1 cellular context compared by ENCODE assay signal in the genomic region with DNA sequence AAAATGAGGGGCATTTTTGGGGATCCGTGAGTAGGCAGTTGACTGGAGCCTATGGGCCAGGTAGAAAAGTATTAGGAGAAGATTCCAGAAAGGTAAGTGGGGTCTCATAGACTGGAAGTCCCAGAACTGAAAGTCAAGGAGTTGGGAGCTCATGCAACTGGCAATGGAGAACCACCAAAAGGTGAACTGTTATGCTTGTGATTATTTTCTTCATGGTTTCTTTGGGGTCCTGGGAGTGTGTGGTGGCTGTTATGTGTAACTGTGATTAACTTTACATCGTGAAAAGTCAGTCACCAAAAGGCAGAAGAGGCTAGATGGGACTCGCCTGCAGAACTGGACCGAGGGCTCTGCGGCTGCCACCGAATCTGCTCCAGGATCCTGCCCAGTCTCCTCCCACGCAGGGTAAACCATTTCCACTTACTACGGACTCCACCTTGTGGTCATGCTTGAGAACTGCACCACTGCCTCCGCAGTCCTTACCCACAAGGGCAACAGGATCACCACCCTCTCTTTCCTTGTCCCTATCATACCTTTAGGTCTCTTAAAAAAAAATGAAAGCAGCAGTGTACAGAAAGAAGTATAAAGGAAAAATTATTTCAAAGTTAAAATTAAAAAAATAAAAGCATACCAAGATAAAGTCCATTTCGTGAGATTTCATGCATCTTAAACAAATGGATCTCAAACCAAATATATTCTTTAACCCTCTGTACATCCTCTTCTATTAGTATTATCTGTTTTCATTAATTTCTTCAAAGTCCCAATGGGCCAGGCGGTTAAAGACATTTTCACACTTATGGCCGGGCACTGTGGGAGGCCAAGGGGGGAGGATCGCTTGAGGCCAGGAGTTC.
TF ChIP-seq lines count a peak whose summit lies in the region.

No MANE protein-coding gene starts in this region.

TF ChIP-seq in GM12878, 131 proteins besides CTCF, POLR2A, EP300 and RAD21 (continued from another document and continues in another):
- TF ChIP-seq, protein P1, sequence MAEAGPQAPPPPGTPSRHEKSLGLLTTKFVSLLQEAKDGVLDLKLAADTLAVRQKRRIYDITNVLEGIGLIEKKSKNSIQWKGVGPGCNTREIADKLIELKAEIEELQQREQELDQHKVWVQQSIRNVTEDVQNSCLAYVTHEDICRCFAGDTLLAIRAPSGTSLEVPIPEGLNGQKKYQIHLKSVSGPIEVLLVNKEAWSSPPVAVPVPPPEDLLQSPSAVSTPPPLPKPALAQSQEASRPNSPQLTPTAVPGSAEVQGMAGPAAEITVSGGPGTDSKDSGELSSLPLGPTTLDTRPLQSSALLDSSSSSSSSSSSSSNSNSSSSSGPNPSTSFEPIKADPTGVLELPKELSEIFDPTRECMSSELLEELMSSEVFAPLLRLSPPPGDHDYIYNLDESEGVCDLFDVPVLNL (IDR thresholded peaks at IDR 0.05; ENCODE audit: low read depth, low read length) = no peak
- TF ChIP-seq, protein P2, sequence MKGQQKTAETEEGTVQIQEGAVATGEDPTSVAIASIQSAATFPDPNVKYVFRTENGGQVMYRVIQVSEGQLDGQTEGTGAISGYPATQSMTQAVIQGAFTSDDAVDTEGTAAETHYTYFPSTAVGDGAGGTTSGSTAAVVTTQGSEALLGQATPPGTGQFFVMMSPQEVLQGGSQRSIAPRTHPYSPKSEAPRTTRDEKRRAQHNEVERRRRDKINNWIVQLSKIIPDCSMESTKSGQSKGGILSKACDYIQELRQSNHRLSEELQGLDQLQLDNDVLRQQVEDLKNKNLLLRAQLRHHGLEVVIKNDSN (IDR thresholded peaks at IDR 0.05; ENCODE audit: borderline replicate concordance, extremely low read length, insufficient read depth, low read depth, low read length) = no peak
- no peak for TF ChIP-seq FOS (IDR thresholded peaks at IDR 0.05; ENCODE audit: borderline replicate concordance, extremely low read depth, insufficient read length)
- TF ChIP-seq CBX3 (IDR thresholded peaks at IDR 0.05; ENCODE audit: borderline replicate concordance, low read depth) = no peak
- TF ChIP-seq, protein P3, sequence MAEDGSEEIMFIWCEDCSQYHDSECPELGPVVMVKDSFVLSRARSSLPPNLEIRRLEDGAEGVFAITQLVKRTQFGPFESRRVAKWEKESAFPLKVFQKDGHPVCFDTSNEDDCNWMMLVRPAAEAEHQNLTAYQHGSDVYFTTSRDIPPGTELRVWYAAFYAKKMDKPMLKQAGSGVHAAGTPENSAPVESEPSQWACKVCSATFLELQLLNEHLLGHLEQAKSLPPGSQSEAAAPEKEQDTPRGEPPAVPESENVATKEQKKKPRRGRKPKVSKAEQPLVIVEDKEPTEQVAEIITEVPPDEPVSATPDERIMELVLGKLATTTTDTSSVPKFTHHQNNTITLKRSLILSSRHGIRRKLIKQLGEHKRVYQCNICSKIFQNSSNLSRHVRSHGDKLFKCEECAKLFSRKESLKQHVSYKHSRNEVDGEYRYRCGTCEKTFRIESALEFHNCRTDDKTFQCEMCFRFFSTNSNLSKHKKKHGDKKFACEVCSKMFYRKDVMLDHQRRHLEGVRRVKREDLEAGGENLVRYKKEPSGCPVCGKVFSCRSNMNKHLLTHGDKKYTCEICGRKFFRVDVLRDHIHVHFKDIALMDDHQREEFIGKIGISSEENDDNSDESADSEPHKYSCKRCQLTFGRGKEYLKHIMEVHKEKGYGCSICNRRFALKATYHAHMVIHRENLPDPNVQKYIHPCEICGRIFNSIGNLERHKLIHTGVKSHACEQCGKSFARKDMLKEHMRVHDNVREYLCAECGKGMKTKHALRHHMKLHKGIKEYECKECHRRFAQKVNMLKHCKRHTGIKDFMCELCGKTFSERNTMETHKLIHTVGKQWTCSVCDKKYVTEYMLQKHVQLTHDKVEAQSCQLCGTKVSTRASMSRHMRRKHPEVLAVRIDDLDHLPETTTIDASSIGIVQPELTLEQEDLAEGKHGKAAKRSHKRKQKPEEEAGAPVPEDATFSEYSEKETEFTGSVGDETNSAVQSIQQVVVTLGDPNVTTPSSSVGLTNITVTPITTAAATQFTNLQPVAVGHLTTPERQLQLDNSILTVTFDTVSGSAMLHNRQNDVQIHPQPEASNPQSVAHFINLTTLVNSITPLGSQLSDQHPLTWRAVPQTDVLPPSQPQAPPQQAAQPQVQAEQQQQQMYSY (CRISPR knock-in tag; IDR thresholded peaks at IDR 0.05) = no peak
- TF ChIP-seq, protein P4, sequence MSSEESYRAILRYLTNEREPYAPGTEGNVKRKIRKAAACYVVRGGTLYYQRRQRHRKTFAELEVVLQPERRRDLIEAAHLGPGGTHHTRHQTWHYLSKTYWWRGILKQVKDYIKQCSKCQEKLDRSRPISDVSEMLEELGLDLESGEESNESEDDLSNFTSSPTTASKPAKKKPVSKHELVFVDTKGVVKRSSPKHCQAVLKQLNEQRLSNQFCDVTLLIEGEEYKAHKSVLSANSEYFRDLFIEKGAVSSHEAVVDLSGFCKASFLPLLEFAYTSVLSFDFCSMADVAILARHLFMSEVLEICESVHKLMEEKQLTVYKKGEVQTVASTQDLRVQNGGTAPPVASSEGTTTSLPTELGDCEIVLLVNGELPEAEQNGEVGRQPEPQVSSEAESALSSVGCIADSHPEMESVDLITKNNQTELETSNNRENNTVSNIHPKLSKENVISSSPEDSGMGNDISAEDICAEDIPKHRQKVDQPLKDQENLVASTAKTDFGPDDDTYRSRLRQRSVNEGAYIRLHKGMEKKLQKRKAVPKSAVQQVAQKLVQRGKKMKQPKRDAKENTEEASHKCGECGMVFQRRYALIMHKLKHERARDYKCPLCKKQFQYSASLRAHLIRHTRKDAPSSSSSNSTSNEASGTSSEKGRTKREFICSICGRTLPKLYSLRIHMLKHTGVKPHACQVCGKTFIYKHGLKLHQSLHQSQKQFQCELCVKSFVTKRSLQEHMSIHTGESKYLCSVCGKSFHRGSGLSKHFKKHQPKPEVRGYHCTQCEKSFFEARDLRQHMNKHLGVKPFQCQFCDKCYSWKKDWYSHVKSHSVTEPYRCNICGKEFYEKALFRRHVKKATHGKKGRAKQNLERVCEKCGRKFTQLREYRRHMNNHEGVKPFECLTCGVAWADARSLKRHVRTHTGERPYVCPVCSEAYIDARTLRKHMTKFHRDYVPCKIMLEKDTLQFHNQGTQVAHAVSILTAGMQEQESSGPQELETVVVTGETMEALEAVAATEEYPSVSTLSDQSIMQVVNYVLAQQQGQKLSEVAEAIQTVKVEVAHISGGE (CRISPR knock-in tag; IDR thresholded peaks at IDR 0.05) = no peak
- peak; percentile 94 for TF ChIP-seq SMC3 (IDR thresholded peaks at IDR 0.05; ENCODE audit: borderline replicate concordance, low read length)
- TF ChIP-seq BACH1 (IDR thresholded peaks at IDR 0.05; ENCODE audit: borderline replicate concordance) = no peak
- TF ChIP-seq RFX5 (IDR thresholded peaks at IDR 0.05; ENCODE audit: low read depth, low read length) = no peak
- TF ChIP-seq STAT1 (conservative IDR thresholded peaks at IDR 0.05) = no peak
- TF ChIP-seq MTA3 (IDR thresholded peaks at IDR 0.05; ENCODE audit: borderline replicate concordance, low read length) = no peak
- TF ChIP-seq, protein P5, sequence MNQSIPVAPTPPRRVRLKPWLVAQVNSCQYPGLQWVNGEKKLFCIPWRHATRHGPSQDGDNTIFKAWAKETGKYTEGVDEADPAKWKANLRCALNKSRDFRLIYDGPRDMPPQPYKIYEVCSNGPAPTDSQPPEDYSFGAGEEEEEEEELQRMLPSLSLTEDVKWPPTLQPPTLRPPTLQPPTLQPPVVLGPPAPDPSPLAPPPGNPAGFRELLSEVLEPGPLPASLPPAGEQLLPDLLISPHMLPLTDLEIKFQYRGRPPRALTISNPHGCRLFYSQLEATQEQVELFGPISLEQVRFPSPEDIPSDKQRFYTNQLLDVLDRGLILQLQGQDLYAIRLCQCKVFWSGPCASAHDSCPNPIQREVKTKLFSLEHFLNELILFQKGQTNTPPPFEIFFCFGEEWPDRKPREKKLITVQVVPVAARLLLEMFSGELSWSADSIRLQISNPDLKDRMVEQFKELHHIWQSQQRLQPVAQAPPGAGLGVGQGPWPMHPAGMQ (IDR thresholded peaks at IDR 0.05; ENCODE audit: borderline replicate concordance) = no peak
- TF ChIP-seq NR2C1 (IDR thresholded peaks at IDR 0.05) = no peak
- TF ChIP-seq ZZZ3 (IDR thresholded peaks at IDR 0.05; ENCODE audit: control insufficient read depth, insufficient read length, low read depth) = no peak
- TF ChIP-seq RB1 (IDR thresholded peaks at IDR 0.05; ENCODE audit: borderline replicate concordance) = peak; percentile 68; the same call in 1 of the 2 replicates
- TF ChIP-seq SREBF2 (IDR thresholded peaks at IDR 0.05; ENCODE audit: low read length) = no peak
- TF ChIP-seq, protein P6, sequence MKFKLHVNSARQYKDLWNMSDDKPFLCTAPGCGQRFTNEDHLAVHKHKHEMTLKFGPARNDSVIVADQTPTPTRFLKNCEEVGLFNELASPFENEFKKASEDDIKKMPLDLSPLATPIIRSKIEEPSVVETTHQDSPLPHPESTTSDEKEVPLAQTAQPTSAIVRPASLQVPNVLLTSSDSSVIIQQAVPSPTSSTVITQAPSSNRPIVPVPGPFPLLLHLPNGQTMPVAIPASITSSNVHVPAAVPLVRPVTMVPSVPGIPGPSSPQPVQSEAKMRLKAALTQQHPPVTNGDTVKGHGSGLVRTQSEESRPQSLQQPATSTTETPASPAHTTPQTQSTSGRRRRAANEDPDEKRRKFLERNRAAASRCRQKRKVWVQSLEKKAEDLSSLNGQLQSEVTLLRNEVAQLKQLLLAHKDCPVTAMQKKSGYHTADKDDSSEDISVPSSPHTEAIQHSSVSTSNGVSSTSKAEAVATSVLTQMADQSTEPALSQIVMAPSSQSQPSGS (IDR thresholded peaks at IDR 0.05; ENCODE audit: low read length) = no peak
- no peak for TF ChIP-seq MXI1 (IDR thresholded peaks at IDR 0.05; ENCODE audit: low read depth, low read length)
- TF ChIP-seq SUPT20H (IDR thresholded peaks at IDR 0.05; ENCODE audit: borderline replicate concordance, control insufficient read depth, low read depth, low read length) = no peak
- TF ChIP-seq IKZF1 (conservative IDR thresholded peaks at IDR 0.05) = peak; percentile 69
- TF ChIP-seq PAX8 (IDR thresholded peaks at IDR 0.05) = no peak
- TF ChIP-seq, protein P7, sequence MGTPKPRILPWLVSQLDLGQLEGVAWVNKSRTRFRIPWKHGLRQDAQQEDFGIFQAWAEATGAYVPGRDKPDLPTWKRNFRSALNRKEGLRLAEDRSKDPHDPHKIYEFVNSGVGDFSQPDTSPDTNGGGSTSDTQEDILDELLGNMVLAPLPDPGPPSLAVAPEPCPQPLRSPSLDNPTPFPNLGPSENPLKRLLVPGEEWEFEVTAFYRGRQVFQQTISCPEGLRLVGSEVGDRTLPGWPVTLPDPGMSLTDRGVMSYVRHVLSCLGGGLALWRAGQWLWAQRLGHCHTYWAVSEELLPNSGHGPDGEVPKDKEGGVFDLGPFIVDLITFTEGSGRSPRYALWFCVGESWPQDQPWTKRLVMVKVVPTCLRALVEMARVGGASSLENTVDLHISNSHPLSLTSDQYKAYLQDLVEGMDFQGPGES (IDR thresholded peaks at IDR 0.05) = no peak
- TF ChIP-seq SMARCA5 (IDR thresholded peaks at IDR 0.05) = peak; percentile 92
- no peak for TF ChIP-seq ZNF622 (IDR thresholded peaks at IDR 0.05)
- peak; percentile 38; the same call in 1 of the 2 replicates for TF ChIP-seq EED (IDR thresholded peaks at IDR 0.05; ENCODE audit: low read depth)
- TF ChIP-seq, protein P8, sequence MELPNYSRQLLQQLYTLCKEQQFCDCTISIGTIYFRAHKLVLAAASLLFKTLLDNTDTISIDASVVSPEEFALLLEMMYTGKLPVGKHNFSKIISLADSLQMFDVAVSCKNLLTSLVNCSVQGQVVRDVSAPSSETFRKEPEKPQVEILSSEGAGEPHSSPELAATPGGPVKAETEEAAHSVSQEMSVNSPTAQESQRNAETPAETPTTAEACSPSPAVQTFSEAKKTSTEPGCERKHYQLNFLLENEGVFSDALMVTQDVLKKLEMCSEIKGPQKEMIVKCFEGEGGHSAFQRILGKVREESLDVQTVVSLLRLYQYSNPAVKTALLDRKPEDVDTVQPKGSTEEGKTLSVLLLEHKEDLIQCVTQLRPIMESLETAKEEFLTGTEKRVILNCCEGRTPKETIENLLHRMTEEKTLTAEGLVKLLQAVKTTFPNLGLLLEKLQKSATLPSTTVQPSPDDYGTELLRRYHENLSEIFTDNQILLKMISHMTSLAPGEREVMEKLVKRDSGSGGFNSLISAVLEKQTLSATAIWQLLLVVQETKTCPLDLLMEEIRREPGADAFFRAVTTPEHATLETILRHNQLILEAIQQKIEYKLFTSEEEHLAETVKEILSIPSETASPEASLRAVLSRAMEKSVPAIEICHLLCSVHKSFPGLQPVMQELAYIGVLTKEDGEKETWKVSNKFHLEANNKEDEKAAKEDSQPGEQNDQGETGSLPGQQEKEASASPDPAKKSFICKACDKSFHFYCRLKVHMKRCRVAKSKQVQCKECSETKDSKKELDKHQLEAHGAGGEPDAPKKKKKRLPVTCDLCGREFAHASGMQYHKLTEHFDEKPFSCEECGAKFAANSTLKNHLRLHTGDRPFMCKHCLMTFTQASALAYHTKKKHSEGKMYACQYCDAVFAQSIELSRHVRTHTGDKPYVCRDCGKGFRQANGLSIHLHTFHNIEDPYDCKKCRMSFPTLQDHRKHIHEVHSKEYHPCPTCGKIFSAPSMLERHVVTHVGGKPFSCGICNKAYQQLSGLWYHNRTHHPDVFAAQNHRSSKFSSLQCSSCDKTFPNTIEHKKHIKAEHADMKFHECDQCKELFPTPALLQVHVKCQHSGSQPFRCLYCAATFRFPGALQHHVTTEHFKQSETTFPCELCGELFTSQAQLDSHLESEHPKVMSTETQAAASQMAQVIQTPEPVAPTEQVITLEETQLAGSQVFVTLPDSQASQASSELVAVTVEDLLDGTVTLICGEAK (IDR thresholded peaks at IDR 0.05; ENCODE audit: borderline replicate concordance) = no peak
- no peak for TF ChIP-seq CHD2 (IDR thresholded peaks at IDR 0.05; ENCODE audit: borderline replicate concordance, low read depth, low read length)
- TF ChIP-seq ZBED1 (IDR thresholded peaks at IDR 0.05; ENCODE audit: borderline replicate concordance) = no peak
- TF ChIP-seq, protein P9, sequence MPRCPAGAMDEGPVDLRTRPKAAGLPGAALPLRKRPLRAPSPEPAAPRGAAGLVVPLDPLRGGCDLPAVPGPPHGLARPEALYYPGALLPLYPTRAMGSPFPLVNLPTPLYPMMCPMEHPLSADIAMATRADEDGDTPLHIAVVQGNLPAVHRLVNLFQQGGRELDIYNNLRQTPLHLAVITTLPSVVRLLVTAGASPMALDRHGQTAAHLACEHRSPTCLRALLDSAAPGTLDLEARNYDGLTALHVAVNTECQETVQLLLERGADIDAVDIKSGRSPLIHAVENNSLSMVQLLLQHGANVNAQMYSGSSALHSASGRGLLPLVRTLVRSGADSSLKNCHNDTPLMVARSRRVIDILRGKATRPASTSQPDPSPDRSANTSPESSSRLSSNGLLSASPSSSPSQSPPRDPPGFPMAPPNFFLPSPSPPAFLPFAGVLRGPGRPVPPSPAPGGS (IDR thresholded peaks at IDR 0.05; ENCODE audit: borderline replicate concordance, insufficient read depth, low read depth, low read length, poor library complexity, severe bottlenecking) = no peak
- TF ChIP-seq CHD4 (IDR thresholded peaks at IDR 0.05) = no peak
- no peak for TF ChIP-seq TAF1 (IDR thresholded peaks at IDR 0.05; ENCODE audit: borderline replicate concordance, low read depth, low read length)
- no peak for TF ChIP-seq SMAD5 (IDR thresholded peaks at IDR 0.05; ENCODE audit: low read depth)
- no peak for TF ChIP-seq ESRRA (IDR thresholded peaks at IDR 0.05; ENCODE audit: low read length)
- TF ChIP-seq CREM (IDR thresholded peaks at IDR 0.05; ENCODE audit: low read depth) = no peak
- no peak for TF ChIP-seq CEBPB (IDR thresholded peaks at IDR 0.05; ENCODE audit: borderline replicate concordance in 1 of 2, low read depth in 2 of 2, low read length in 2 of 2)
- no peak for TF ChIP-seq POLR2AphosphoS5 (IDR thresholded peaks at IDR 0.05; ENCODE audit: low read length)
- TF ChIP-seq HDAC2 (IDR thresholded peaks at IDR 0.05) = no peak
- TF ChIP-seq STAT3 (IDR thresholded peaks at IDR 0.05; ENCODE audit: low read depth, low read length) = no peak
- TF ChIP-seq YY1 (IDR thresholded peaks at IDR 0.05; ENCODE audit: low read depth, low read length) = peak; percentile 58; the same call in 1 of the 2 replicates
- 0 out of 2 replicates have a peak, but pooled peaks have one; percentile 33 for TF ChIP-seq GATAD2B (conservative IDR thresholded peaks at IDR 0.05; ENCODE audit: low read depth)
